1 cellular context compared by ENCODE assay signal in the genomic region with DNA sequence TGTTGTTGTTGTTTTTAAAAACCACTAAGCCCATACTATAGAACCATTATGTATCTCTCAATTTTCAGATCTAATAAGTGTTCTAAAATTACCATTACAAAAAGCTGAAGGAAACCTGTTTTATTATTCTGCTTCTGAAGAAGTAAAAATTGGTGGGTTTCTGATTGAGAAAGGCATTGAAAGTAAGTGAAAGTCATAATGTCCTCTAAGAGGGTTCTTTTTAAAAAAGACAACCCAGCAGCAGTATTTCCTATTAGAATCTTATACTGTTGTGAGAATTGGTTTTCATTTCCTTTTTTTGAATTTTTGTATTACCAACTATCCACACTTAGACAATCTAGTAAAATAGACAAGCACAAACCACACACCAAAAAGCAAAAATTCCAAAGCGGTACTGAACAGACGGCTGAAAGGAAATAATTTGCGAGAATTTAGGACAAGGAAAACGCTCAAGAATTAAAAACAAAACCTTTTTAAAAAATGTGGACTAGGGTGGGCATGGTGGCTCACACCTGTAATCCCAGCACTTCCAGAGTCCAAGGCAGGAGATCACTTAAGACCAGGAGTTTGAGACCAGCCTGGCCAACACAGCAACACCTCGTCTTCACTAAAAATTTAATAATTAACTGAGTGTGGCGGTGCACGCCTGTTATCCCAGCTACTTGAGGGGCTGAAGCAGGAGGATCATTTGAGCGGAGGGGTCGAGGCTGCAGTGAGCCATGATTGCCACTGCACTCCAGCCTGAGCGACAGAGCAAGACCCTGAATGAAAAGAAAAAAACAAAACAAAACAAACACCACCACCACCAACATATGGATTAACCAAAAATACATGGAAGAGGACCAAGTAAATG.
TF ChIP-seq lines count a peak whose summit lies in the region.

No MANE protein-coding gene starts in this region.

TF ChIP-seq in neural cell, 6 proteins besides CTCF, POLR2A, EP300 and RAD21:
- TF ChIP-seq REST (IDR thresholded peaks at IDR 0.05; ENCODE audit: borderline replicate concordance) (no peak), MXI1 (conservative IDR thresholded peaks at IDR 0.05; ENCODE audit: poor library complexity, severe bottlenecking) (no peak), POLR2AphosphoS5 (IDR thresholded peaks at IDR 0.05) (no peak), EZH2 (IDR thresholded peaks at IDR 0.05; ENCODE audit: borderline replicate concordance, insufficient read depth, low read length, poor library complexity, severe bottlenecking) (no peak), SMC3 (conservative IDR thresholded peaks at IDR 0.05; ENCODE audit: poor library complexity) (no peak), TAF1 (IDR thresholded peaks at IDR 0.05; ENCODE audit: low read depth) (no peak)
